Comparison of ENCODE assay signal across 8 cellular contexts in genomic region chr17:75096082-75096625, GRCh38.
DNase-seq lines count a peak whose midpoint lies in the region; ATAC-seq and TF ChIP-seq lines count a peak whose summit lies in the region.

No MANE protein-coding gene starts in this region.

- H3K36me3 Mint-ChIP-seq in nephron (ENCODE audit: low read depth), result peaks cover 10% of the 10 kb centered on the region

- H3K27ac Mint-ChIP-seq in nephron, result peak overlapping the region in 2 of 3 experiments; percentile 58 to 65

- H3K4me1 Mint-ChIP-seq in nephron, result peaks cover 19% of the 10 kb centered on the region

- peak; percentile 92 for DNase-seq in DMS53 (lab: John Stamatoyannopoulos, UW)
- DNase-seq in OCI-M1 (lab: John Stamatoyannopoulos, UW), result peak; percentile 97
- peak; percentile 95 for DNase-seq in epithelial cell of prostate (ENCODE audit: low read depth, low spot score)
- no peak for DNase-seq in GM10266 (ENCODE audit: extremely low spot score)
- DNase-seq in NCI-H748 treated with DMSO at 0.1 percent for 48 hours (lab: John Stamatoyannopoulos, UW), result no peak

- peak overlapping the region; percentile 58 for H3K27ac ChIP-seq in epithelial cell of prostate

- no peak overlapping the region for H3K4me3 Mint-ChIP-seq in nephron

- TF ChIP-seq CTCF in nephron (IDR thresholded peaks at IDR 0.05; ENCODE audit: unreplicated experiment in 3 of 3), result no peak
- no peak for TF ChIP-seq CTCF in GM10266 (IDR thresholded peaks at IDR 0.05; ENCODE audit: control insufficient read depth, insufficient read depth, low read depth, missing control alignments)

- no peaks in the 10 kb centered on the region for H3K27me3 Mint-ChIP-seq in nephron (ENCODE audit: low read depth)

- ATAC-seq in HG03469 (IDR thresholded peaks at IDR 0.05; ENCODE audit: unreplicated experiment) (no peak), HG03439 (IDR thresholded peaks at IDR 0.05; ENCODE audit: unreplicated experiment) (no peak)

- no peaks in the 10 kb centered on the region for H3K9me3 Mint-ChIP-seq in nephron

Comparison
In these comparisons a context has a peak if more than half of its experiments do, and no peak if none do; other contexts are left out.
1. DNase-seq: peak in DMS53 (single experiment), OCI-M1 (single experiment) and epithelial cell of prostate (single experiment); none in GM10266 (single experiment) and NCI-H748 treated with DMSO at 0.1 percent for 48 hours (single experiment).